In genomic region chr10:92640110-92640509, GRCh38 we compare ENCODE assay signal across 1 cellular context.
TF ChIP-seq lines count a peak whose summit lies in the region.

No MANE protein-coding gene starts in this region.

TF ChIP-seq in IMR-90, 13 proteins besides CTCF, POLR2A, EP300 and RAD21:
- TF ChIP-seq CEBPB (IDR thresholded peaks at IDR 0.05; ENCODE audit: low read depth, low read length) (0 out of 2 replicates have a peak, but pooled peaks have one; percentile 51), MAFK (IDR thresholded peaks at IDR 0.05; ENCODE audit: low read depth, low read length) (no peak)
